In genomic region chr10:124469956-124470484, GRCh38 we compare ENCODE assay signal across 1 cellular context.
TF ChIP-seq lines count a peak whose summit lies in the region.

No MANE protein-coding gene starts in this region.

TF ChIP-seq in HepG2, 621 proteins besides CTCF, POLR2A, EP300 and RAD21:
- TF ChIP-seq NFKB2 (CRISPR knock-in tag; IDR thresholded peaks at IDR 0.05; ENCODE audit: borderline replicate concordance) (0 out of 2 replicates have a peak, but pooled peaks have one; percentile 3), AGO1 (IDR thresholded peaks at IDR 0.05; ENCODE audit: low read depth, low read length, poor library complexity, severe bottlenecking) (peak; percentile 30), MTA1 (CRISPR knock-in tag; IDR thresholded peaks at IDR 0.05; ENCODE audit: borderline replicate concordance) (no peak), MYNN (CRISPR knock-in tag; IDR thresholded peaks at IDR 0.05; ENCODE audit: low read depth) (no peak), GABPB1 (CRISPR knock-in tag; IDR thresholded peaks at IDR 0.05) (peak; percentile 11; the same call in 1 of the 2 replicates), ZNF891 (CRISPR knock-in tag; IDR thresholded peaks at IDR 0.05) (0 out of 2 replicates have a peak, but pooled peaks have one; percentile 7)
- TF ChIP-seq, protein P1, sequence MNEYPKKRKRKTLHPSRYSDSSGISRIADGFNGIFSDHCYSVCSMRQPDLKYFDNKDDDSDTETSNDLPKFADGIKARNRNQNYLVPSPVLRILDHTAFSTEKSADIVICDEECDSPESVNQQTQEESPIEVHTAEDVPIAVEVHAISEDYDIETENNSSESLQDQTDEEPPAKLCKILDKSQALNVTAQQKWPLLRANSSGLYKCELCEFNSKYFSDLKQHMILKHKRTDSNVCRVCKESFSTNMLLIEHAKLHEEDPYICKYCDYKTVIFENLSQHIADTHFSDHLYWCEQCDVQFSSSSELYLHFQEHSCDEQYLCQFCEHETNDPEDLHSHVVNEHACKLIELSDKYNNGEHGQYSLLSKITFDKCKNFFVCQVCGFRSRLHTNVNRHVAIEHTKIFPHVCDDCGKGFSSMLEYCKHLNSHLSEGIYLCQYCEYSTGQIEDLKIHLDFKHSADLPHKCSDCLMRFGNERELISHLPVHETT (CRISPR knock-in tag; conservative IDR thresholded peaks at IDR 0.05), result no peak
